29 cellular contexts compared by ENCODE assay signal in the genomic region with DNA sequence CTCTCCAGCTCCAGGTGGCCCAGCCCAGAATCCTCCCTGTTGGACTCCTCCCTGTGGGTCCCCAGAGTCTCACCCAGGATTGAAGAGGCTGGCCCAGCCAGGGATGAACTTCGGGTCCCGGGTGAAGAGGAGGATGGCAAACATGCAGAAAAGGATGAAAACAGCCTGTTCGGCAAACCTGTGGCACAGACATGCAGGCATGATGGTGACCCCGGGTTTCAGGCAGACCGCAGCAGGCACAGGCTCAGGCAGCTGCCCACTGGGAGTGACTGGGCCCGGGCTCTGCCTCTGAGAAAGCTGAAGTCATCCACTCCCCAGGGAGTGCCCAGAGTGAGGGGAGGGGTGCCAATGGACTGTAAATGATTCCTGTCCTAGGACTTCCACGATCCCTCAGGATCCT. TPM values are rescaled to one million over a fixed set of nuclear protein-coding genes. Genes with fewer than 3 reads are reported as not detected.
"Had no signal": no experiment of that assay in that cellular context is flagged by ENCODE, and none has a peak within 500 bp of the region (broad histone marks: within the 10 kb centered on the region; RNA-seq: fewer than 3 reads in every experiment).

No MANE protein-coding gene starts in this region.

- H2AFZ ChIP-seq: hepatocyte, parathyroid adenoma had no signal

- H3K79me2 ChIP-seq: hepatocyte, parathyroid adenoma had no signal

- H3K9me3 ChIP-seq: esophagus squamous epithelium, stomach, thoracic aorta, tibial nerve, upper lobe of left lung had no signal

- H3K4me2 ChIP-seq: hepatocyte had no signal

- H3K27ac ChIP-seq: esophagus squamous epithelium, hepatocyte, parathyroid adenoma, stomach, thoracic aorta, tibial nerve, upper lobe of left lung had no signal

- H3K9ac ChIP-seq: parathyroid adenoma had no signal

- ATAC-seq: effector memory CD8-positive, alpha-beta T cell; left lobe of liver; sciatic nerve; stimulated activated effector memory CD8-positive, alpha-beta T cell treated with anti-CD3 and anti-CD28 coated beads, Interleukin-12 subunit alpha, Interleukin-12 subunit beta, amount 100 ng/mL, for 72 hours had no signal

- H3K27me3 ChIP-seq: esophagus squamous epithelium, hepatocyte, stomach, tibial nerve, upper lobe of left lung had no signal

- H3K4me1 ChIP-seq: esophagus squamous epithelium, parathyroid adenoma, stomach, tibial nerve, upper lobe of left lung had no signal

- H3K4me3 ChIP-seq: esophagus squamous epithelium, hepatocyte, lung, stomach, thoracic aorta, tibial nerve, upper lobe of left lung had no signal

- H3K36me3 ChIP-seq: esophagus squamous epithelium, stomach, thoracic aorta, upper lobe of left lung had no signal

- FAIRE-seq: endometrium, frontal cortex, kidney, urothelium cell line had no signal

- DNase-seq: cortex of kidney; effector memory CD8-positive, alpha-beta T cell; erythroblast; esophagus squamous epithelium; kidney; naive B cell; stimulated activated CD4-positive, alpha-beta T cell treated with anti-CD3 and anti-CD28 coated beads, Interleukin-2, amount 100 ng/mL, for 24 hours; stimulated activated CD4-positive, alpha-beta T cell treated with anti-CD3 and anti-CD28 coated beads, Interleukin-4, amount 100 ng/mL, for 24 hours; stimulated activated naive CD4-positive, alpha-beta T cell treated with Interleukin-2 at 50 U/mL for 16 hours; stomach had no signal

RNA-seq across cellular contexts. Expression of a gene that starts 37.5 kb away (rescaled TPM):
- total RNA-seq: dermis microvascular lymphatic vessel endothelial cell, esophagus squamous epithelium, frontal cortex, hepatocyte, kidney, left lobe of liver, liver, mononuclear cell, osteoblast, progenitor cell of endocrine pancreas, sciatic nerve, skeletal muscle tissue, stomach, subcutaneous adipose tissue, thoracic aorta, tibial nerve, upper lobe of left lung had no signal
- polyA plus RNA-seq: hepatocyte, liver, lung, stomach had no signal
